ENCODE assay signal across 9 cellular contexts in the genomic region with DNA sequence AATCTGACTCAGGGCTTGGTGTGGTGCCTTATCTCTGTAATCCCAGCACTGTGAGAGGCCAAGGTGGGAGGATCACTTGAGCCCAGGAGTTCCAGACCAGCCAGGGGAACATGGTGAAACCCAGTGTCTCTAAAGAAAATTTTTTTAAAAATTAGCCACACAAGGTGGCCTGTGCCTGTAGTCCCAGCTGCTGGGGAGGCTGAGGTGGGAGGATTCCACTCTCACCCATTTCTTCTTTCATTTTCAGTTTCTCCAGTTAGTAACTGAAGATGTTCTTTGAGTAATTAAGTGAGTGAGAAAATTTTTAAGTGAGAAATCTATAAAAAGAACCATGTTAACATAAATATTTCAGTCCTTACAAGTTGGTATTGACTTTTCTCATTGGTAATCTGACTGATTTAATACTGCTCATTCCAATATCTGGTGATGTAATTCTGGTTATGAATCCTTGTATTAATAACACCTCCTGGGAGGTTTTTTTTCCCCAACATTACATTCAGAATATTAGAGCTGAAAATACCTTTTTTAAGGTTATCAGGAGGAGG. TPM values are rescaled to one million over a fixed set of nuclear protein-coding genes. Genes with fewer than 3 reads are reported as not detected.
A peak's percentile ranks its signal among the peaks of the same experiment; 100 is the strongest.
DNase-seq lines count a peak whose midpoint lies in the region; ATAC-seq and FAIRE-seq lines count a peak whose summit lies in the region.
"Had no signal": no experiment of that assay in that cellular context is flagged by ENCODE, and none has a peak within 500 bp of the region (broad histone marks: within the 10 kb centered on the region; RNA-seq: fewer than 3 reads in every experiment).

No MANE protein-coding gene starts in this region.

- no peaks in the 10 kb centered on the region for H3K9me3 ChIP-seq in CD8-positive, alpha-beta memory T cell (ENCODE audit: low read length)
- H3K9me3 ChIP-seq: ascending aorta had no signal

- no peak overlapping the region for H3K27ac ChIP-seq in CD8-positive, alpha-beta memory T cell (ENCODE audit: low read depth, low read length)
- H3K27ac ChIP-seq: ascending aorta had no signal

- H3K9me3 Mint-ChIP-seq in CD8-positive, alpha-beta memory T cell: no peaks in the 10 kb centered on the region

- POLR2A ChIA-PET in CD8-positive, alpha-beta memory T cell (lab: Charles Lee): no interaction called here

- H3K4me1 Mint-ChIP-seq in CD8-positive, alpha-beta memory T cell: peaks cover 38 to 55% (median 46%) of the 10 kb centered on the region in 3 donors

- FAIRE-seq in HTR-8/SVneo (lab: Jason Lieb, UNC): no peak

- CTCF ChIA-PET in CD8-positive, alpha-beta memory T cell (lab: Charles Lee): no interaction called here

- peak overlapping the region; percentile 15 to 76 (median 62) for H3K27ac Mint-ChIP-seq in CD8-positive, alpha-beta memory T cell

- H3K27me3 ChIP-seq in CD8-positive, alpha-beta memory T cell (ENCODE audit: insufficient read depth, low read length, poor library complexity, severe bottlenecking): no peaks in the 10 kb centered on the region
- H3K27me3 ChIP-seq: ascending aorta had no signal

- H3K4me3 Mint-ChIP-seq in CD8-positive, alpha-beta memory T cell: peak overlapping the region in 1 of 7 donors; percentile 36

- H3K4me3 ChIP-seq in CD8-positive, alpha-beta memory T cell (ENCODE audit: low read length): no peak overlapping the region
- H3K4me3 ChIP-seq: ascending aorta had no signal

- ATAC-seq in GM19438 (IDR thresholded peaks at IDR 0.05; ENCODE audit: low read depth, unreplicated experiment): peak; percentile 81
- ATAC-seq in HG03095 (IDR thresholded peaks at IDR 0.05; ENCODE audit: unreplicated experiment): peak; percentile 82

- H3K36me3 ChIP-seq in CD8-positive, alpha-beta memory T cell (ENCODE audit: insufficient read depth, low read length): peaks cover 39% of the 10 kb centered on the region

- H3K36me3 Mint-ChIP-seq in CD8-positive, alpha-beta memory T cell: peaks cover 0 to 60% (median 14%) of the 10 kb centered on the region in 3 donors

- H3K4me1 ChIP-seq in CD8-positive, alpha-beta memory T cell (ENCODE audit: insufficient read depth, low read length): peaks cover 22% of the 10 kb centered on the region

- H3K27me3 Mint-ChIP-seq in CD8-positive, alpha-beta memory T cell: no peaks in the 10 kb centered on the region

- no peak for DNase-seq in CD8-positive, alpha-beta memory T cell
- peak; percentile 38 for DNase-seq in activated naive CD4-positive, alpha-beta T cell treated with anti-CD3 and anti-CD28 coated beads, Interleukin-2, amount 50 U/mL, for 16 hours
- DNase-seq in HTR-8/SVneo (ENCODE audit: insufficient read length, low spot score) (no peak), NCI-H187 (lab: John Stamatoyannopoulos, UW) (no peak), NCI-H748 (lab: John Stamatoyannopoulos, UW; ENCODE audit: unreplicated experiment) (no peak), DMS153 (lab: John Stamatoyannopoulos, UW) (no peak)

RNA-seq across cellular contexts. Expression of a gene that starts 6.1 kb away (rescaled TPM):
- 10 to 100 TPM; 54.1 to 58.9 TPM for total RNA-seq in CD8-positive, alpha-beta memory T cell
- polyA plus RNA-seq in CD8-positive, alpha-beta memory T cell: 27.4 TPM

RNA-seq across cellular contexts. Expression of a gene that starts 21.1 kb away (rescaled TPM):
- 1 to 10 TPM; 2.0 to 2.6 TPM for total RNA-seq in CD8-positive, alpha-beta memory T cell
- polyA plus RNA-seq in CD8-positive, alpha-beta memory T cell: 1.4 TPM

RNA-seq across cellular contexts. Expression of a gene that starts 28.1 kb away (rescaled TPM):
- total RNA-seq in CD8-positive, alpha-beta memory T cell: 10 to 100 TPM; 82.7 to 83.0 TPM
- 93.3 TPM for polyA plus RNA-seq in CD8-positive, alpha-beta memory T cell

RNA-seq across cellular contexts. Expression of a gene that starts 28.3 kb away (rescaled TPM):
- 10 to 100 TPM; 25.5 to 25.7 TPM for total RNA-seq in CD8-positive, alpha-beta memory T cell
- 14.4 TPM for polyA plus RNA-seq in CD8-positive, alpha-beta memory T cell

RNA-seq across cellular contexts. Expression of a gene that starts 49.2 kb away (rescaled TPM):
- total RNA-seq in CD8-positive, alpha-beta memory T cell: 10 to 100 TPM; 90.0 to 96.1 TPM
- polyA plus RNA-seq in CD8-positive, alpha-beta memory T cell: 33.6 TPM
